17 cellular contexts compared by ENCODE assay signal in the genomic region with DNA sequence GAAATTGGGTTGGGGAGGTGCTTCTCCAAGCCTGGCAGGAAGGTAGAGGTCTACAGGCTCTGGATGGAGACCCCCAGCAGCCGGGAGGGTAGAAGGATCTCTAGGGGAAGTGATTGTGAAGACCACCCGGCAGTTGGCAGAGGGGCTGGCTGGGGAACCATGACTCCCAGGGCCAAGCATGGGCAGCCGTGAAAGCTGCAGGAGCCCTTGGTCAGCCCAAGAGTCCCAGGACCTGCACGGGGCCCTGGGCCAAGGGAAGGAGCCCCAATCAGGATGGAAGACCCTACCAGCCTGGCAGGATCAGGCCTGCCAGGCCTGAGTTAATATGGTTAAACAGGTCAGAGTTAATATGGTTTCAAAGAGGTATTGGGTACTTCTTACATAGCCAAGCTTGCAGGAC.
A peak's percentile ranks its signal among the peaks of the same experiment; 100 is the strongest.
DNase-seq lines count a peak whose midpoint lies in the region; ATAC-seq and TF ChIP-seq lines count a peak whose summit lies in the region.
"Had no signal": no experiment of that assay in that cellular context is flagged by ENCODE, and none has a peak within 500 bp of the region (broad histone marks: within the 10 kb centered on the region; RNA-seq: fewer than 3 reads in every experiment).

No MANE protein-coding gene starts in this region.

- H3K36me3 ChIP-seq in esophagus muscularis mucosa: no peaks in the 10 kb centered on the region
- H3K36me3 ChIP-seq in neuronal stem cell (replicated peaks in 1 of 2; ENCODE audit: control insufficient read depth in 2 of 2, insufficient read depth in 2 of 2, low read length in 2 of 2): no peaks in the 10 kb centered on the region
- no peaks in the 10 kb centered on the region for H3K36me3 ChIP-seq in tibial artery
- H3K36me3 ChIP-seq: BLaER1, HAP-1 had no signal

- H3K9me3 ChIP-seq in esophagus muscularis mucosa (peaks cover 0 to under 1% (median 0%) of the 10 kb centered on the region in 4 donors), neuronal stem cell (replicated peaks in 1 of 2; ENCODE audit: control insufficient read depth in 2 of 2, insufficient read depth in 1 of 2, low read depth in 1 of 2, low read length in 2 of 2) (no peaks in the 10 kb centered on the region), tibial artery (no peaks in the 10 kb centered on the region)
- H3K9me3 ChIP-seq: Caco-2, HAP-1 had no signal

- no peaks in the 10 kb centered on the region for H3K79me1 ChIP-seq in neuronal stem cell (ENCODE audit: low read depth, low read length)

- no peak overlapping the region for H2AFZ ChIP-seq in neuronal stem cell (ENCODE audit: low read length)
- H2AFZ ChIP-seq: GM23248 had no signal

- H3K4ac ChIP-seq in neuronal stem cell (ENCODE audit: low read length): no peak overlapping the region

- no peak overlapping the region for H4K8ac ChIP-seq in neuronal stem cell (ENCODE audit: low read depth, low read length)

- H3K4me3 Mint-ChIP-seq in type B pancreatic cell: no peak overlapping the region
- H3K4me3 Mint-ChIP-seq: B cell; CD4-positive, CD25-positive, alpha-beta regulatory T cell; CD8-positive, alpha-beta T cell; HFFc6 had no signal

- no peak overlapping the region for H3K9ac ChIP-seq in neuronal stem cell (ENCODE audit: low read depth, low read length, poor library complexity)
- H3K9ac ChIP-seq: BLaER1, GM23248 had no signal

- H3K27me3 ChIP-seq in esophagus muscularis mucosa (no peaks in the 10 kb centered on the region), neuronal stem cell (ENCODE audit: control insufficient read depth in 3 of 3, insufficient read depth in 3 of 3, low read depth in 1 of 3, low read length in 3 of 3) (peaks cover 0 to 4% (median 0%) of the 10 kb centered on the region in 3 experiments), tibial artery (peaks cover 0 to 6% of the 10 kb centered on the region in 2 donors)
- H3K27me3 ChIP-seq: BLaER1 had no signal

- H4K91ac ChIP-seq in neuronal stem cell (ENCODE audit: low read depth, low read length, poor library complexity): no peak overlapping the region

- H3K4me1 Mint-ChIP-seq in type B pancreatic cell (ENCODE audit: unreplicated experiment): peaks cover 5% of the 10 kb centered on the region
- H3K4me1 Mint-ChIP-seq: B cell; CD4-positive, CD25-positive, alpha-beta regulatory T cell had no signal

- H3K36me3 Mint-ChIP-seq in type B pancreatic cell: no peaks in the 10 kb centered on the region
- H3K36me3 Mint-ChIP-seq: CD4-positive, CD25-positive, alpha-beta regulatory T cell; CD8-positive, alpha-beta T cell had no signal

- WGBS in esophagus muscularis mucosa: 93% methylated on average over 4 of the region's 4 CpGs
- no CpG with 5 or more reads among the region's 4 CpGs for WGBS in neuronal stem cell (ENCODE audit: extremely low coverage in 2 of 2, insufficient read length in 2 of 2, insufficient replicate concordance in 1 of 2), 2 donors

- no peak overlapping the region for H2BK120ac ChIP-seq in neuronal stem cell (ENCODE audit: low read depth, low read length)

- H2AK5ac ChIP-seq in neuronal stem cell (ENCODE audit: low read depth, low read length): no peak overlapping the region

- TF ChIP-seq EP300 in esophagus muscularis mucosa (IDR thresholded peaks at IDR 0.05): no peak

- H2BK12ac ChIP-seq in neuronal stem cell (ENCODE audit: low read length): no peak overlapping the region

- H3K4me1 ChIP-seq in esophagus muscularis mucosa (peaks cover 0 to 6% (median 0%) of the 10 kb centered on the region in 4 donors), neuronal stem cell (ENCODE audit: control insufficient read depth in 2 of 2, insufficient read depth in 1 of 2, low read depth in 1 of 2, low read length in 2 of 2) (peaks cover 0 to 9% of the 10 kb centered on the region in 2 donors), tibial artery (peaks cover 0 to 9% (median 2%) of the 10 kb centered on the region in 4 donors)
- H3K4me1 ChIP-seq: HAP-1 had no signal

- TF ChIP-seq POLR2A in esophagus muscularis mucosa (IDR thresholded peaks at IDR 0.05; ENCODE audit: low read depth): no peak

- H3K4me2 ChIP-seq in neuronal stem cell (ENCODE audit: insufficient read depth, low read length, poor library complexity, severe bottlenecking): no peak overlapping the region
- H3K4me2 ChIP-seq: BLaER1 had no signal

- H2BK15ac ChIP-seq in neuronal stem cell (ENCODE audit: low read length): peak overlapping the region; percentile 29

- H2BK5ac ChIP-seq in neuronal stem cell (ENCODE audit: low read length): no peak overlapping the region

- H3K9me3 Mint-ChIP-seq in type B pancreatic cell: no peaks in the 10 kb centered on the region
- H3K9me3 Mint-ChIP-seq: CD8-positive, alpha-beta T cell; HFFc6 had no signal

- peak overlapping the region; percentile 9 for H3K18ac ChIP-seq in neuronal stem cell (ENCODE audit: low read length)

- H3K23ac ChIP-seq in neuronal stem cell (ENCODE audit: low read depth, low read length, poor library complexity): no peak overlapping the region

- H3K27me3 Mint-ChIP-seq in type B pancreatic cell: peaks cover 10% of the 10 kb centered on the region

- TF ChIP-seq CTCF in esophagus muscularis mucosa (IDR thresholded peaks at IDR 0.05) (no peak), type B pancreatic cell (conservative IDR thresholded peaks at IDR 0.05) (no peak), tibial artery (IDR thresholded peaks at IDR 0.05) (no peak)

- H3K4me3 ChIP-seq in esophagus muscularis mucosa: no peak overlapping the region
- H3K4me3 ChIP-seq in neuronal stem cell (ENCODE audit: low read length in 2 of 2): no peak overlapping the region
- H3K4me3 ChIP-seq in tibial artery: no peak overlapping the region
- H3K4me3 ChIP-seq: BLaER1, GM23248, HAP-1 had no signal

- ATAC-seq in GM19397 (IDR thresholded peaks at IDR 0.05; ENCODE audit: unreplicated experiment): no peak
- ATAC-seq in HG02884 (IDR thresholded peaks at IDR 0.05; ENCODE audit: unreplicated experiment): no peak
- ATAC-seq: CD8-positive, alpha-beta T cell had no signal

- no peak overlapping the region for H3K27ac Mint-ChIP-seq in type B pancreatic cell
- H3K27ac Mint-ChIP-seq: B cell; CD4-positive, CD25-positive, alpha-beta regulatory T cell; CD8-positive, alpha-beta T cell; HFFc6 had no signal

- H3K27ac ChIP-seq in esophagus muscularis mucosa (replicated peaks in 1 of 4) (no peak overlapping the region), neuronal stem cell (replicated peaks; ENCODE audit: low read length) (no peak overlapping the region), tibial artery (no peak overlapping the region)
- H3K27ac ChIP-seq: BLaER1, C4-2B, GM23248 had no signal

- H3K14ac ChIP-seq in neuronal stem cell (ENCODE audit: low read length): no peak overlapping the region

- DNase-seq in esophagus muscularis mucosa (ENCODE audit: extremely low spot score): peak; percentile 91
- DNase-seq in neuronal stem cell (ENCODE audit: low spot score): no peak
- DNase-seq in type B pancreatic cell (ENCODE audit: extremely low spot score, unreplicated experiment): peak; percentile 51
- DNase-seq in tibial artery: no peak
- DNase-seq: Caco-2; CD4-positive, CD25-positive, alpha-beta regulatory T cell; CD8-positive, alpha-beta T cell; DMS153; DND-41; GM23248; HFFc6 had no signal

- intact Hi-C loops in esophagus muscularis mucosa (cut with DNase I) (no loop called here), tibial artery (cut with DNase I; ENCODE audit: low total_unique reads) (no loop called here)

Comparison
In these comparisons a context has a peak if more than half of its experiments do, and no peak if none do; other contexts are left out.
1. DNase-seq: peak in esophagus muscularis mucosa (single experiment) and type B pancreatic cell (single experiment); none in neuronal stem cell (single experiment) and tibial artery (0 of 2).